9 cellular contexts compared by ENCODE assay signal in genomic region chr5:179343902-179344300, GRCh38. TPM values are rescaled to one million over a fixed set of nuclear protein-coding genes. Genes with fewer than 3 reads are reported as not detected.
DNase-seq lines count a peak whose midpoint lies in the region; ATAC-seq and TF ChIP-seq lines count a peak whose summit lies in the region.
"Had no signal": no experiment of that assay in that cellular context is flagged by ENCODE, and none has a peak within 500 bp of the region (broad histone marks: within the 10 kb centered on the region; RNA-seq: fewer than 3 reads in every experiment).

No MANE protein-coding gene starts in this region.

- H3K9me3 Mint-ChIP-seq in HFFc6 = no peaks in the 10 kb centered on the region
- H3K9me3 Mint-ChIP-seq: activated T-cell treated with anti-CD3 and anti-CD28 coated beads, Interleukin-2, amount 50 U/mL, for 4 hours had no signal

- H3K9me3 ChIP-seq in endocrine pancreas (ENCODE audit: control insufficient read depth, low read length) = no peaks in the 10 kb centered on the region
- H3K9me3 ChIP-seq in mucosa of rectum (ENCODE audit: control insufficient read depth in 2 of 2, low read length in 2 of 2) = no peaks in the 10 kb centered on the region

- H3K4me1 Mint-ChIP-seq in HFFc6 (ENCODE audit: low read depth) = peaks cover 37% of the 10 kb centered on the region

- H3K4me1 ChIP-seq in endocrine pancreas (ENCODE audit: control insufficient read depth, insufficient read depth, low read length) = no peaks in the 10 kb centered on the region
- no peaks in the 10 kb centered on the region for H3K4me1 ChIP-seq in mucosa of rectum (ENCODE audit: control insufficient read depth in 2 of 2, insufficient read depth in 2 of 2, low read length in 2 of 2)

- DNase-seq in AG08396 (ENCODE audit: low spot score) (peak; percentile 85), HFFc6 (peak; percentile 39), AML-193 (lab: John Stamatoyannopoulos, UW) (no peak)
- DNase-seq: activated T-cell treated with anti-CD3 and anti-CD28 coated beads, Interleukin-2, amount 50 U/mL, for 4 hours had no signal

- peak; percentile 85 for TF ChIP-seq CTCF in HFFc6 (IDR thresholded peaks at IDR 0.05)

- ATAC-seq in HG02938 (IDR thresholded peaks at IDR 0.05; ENCODE audit: unreplicated experiment) (no peak), HG03520 (IDR thresholded peaks at IDR 0.05; ENCODE audit: unreplicated experiment) (no peak), HG03139 (IDR thresholded peaks at IDR 0.05; ENCODE audit: unreplicated experiment) (no peak)

- no peaks in the 10 kb centered on the region for H3K36me3 ChIP-seq in endocrine pancreas (ENCODE audit: control insufficient read depth, insufficient read depth, low read length)
- H3K36me3 ChIP-seq in mucosa of rectum (ENCODE audit: control insufficient read depth in 2 of 2, insufficient read depth in 2 of 2, low read length in 2 of 2) = no peaks in the 10 kb centered on the region

- H3K27me3 ChIP-seq in endocrine pancreas (ENCODE audit: control insufficient read depth, insufficient read depth, low read length) (no peaks in the 10 kb centered on the region), mucosa of rectum (ENCODE audit: control insufficient read depth in 2 of 2, insufficient read depth in 2 of 2, low read length in 2 of 2) (peaks cover 3 to 11% of the 10 kb centered on the region in 2 donors)

- peaks cover 7% of the 10 kb centered on the region; the same call in 1 of the 2 replicates for H3K36me3 Mint-ChIP-seq in HFFc6 (ENCODE audit: low read depth)

- peak overlapping the region; percentile 90 for H3K4me3 Mint-ChIP-seq in HFFc6

- peaks cover 2% of the 10 kb centered on the region; the same call in 1 of the 2 replicates for H3K27me3 Mint-ChIP-seq in HFFc6 (ENCODE audit: insufficient read depth)

- H3K27ac ChIP-seq in mucosa of rectum (ENCODE audit: low read depth in 2 of 2, low read length in 2 of 2) = no peak overlapping the region

- H3K4me3 ChIP-seq in endocrine pancreas (ENCODE audit: control insufficient read depth, insufficient read depth, low read length) (no peak overlapping the region), mucosa of rectum (ENCODE audit: low read length in 2 of 2) (peak overlapping the region; percentile 37 to 54)

- H3K27ac Mint-ChIP-seq in HFFc6 = peak overlapping the region; percentile 30; the same call in 1 of the 2 replicates

- peak overlapping the region; percentile 84 for H3K9ac ChIP-seq in endocrine pancreas (ENCODE audit: control insufficient read depth, insufficient read depth, low read length)
- peak overlapping the region in 1 of 2 donors; percentile 64 for H3K9ac ChIP-seq in mucosa of rectum (ENCODE audit: low read depth in 1 of 2, low read length in 2 of 2)

RNA-seq across cellular contexts. Expression of gene ADAMTS2, which starts 1.4 kb away (rescaled TPM):
- total RNA-seq in HFFc6 (2021; fragmentation: NEBNext Ultra II Directional; extraction: Animal tissue kit (Norgen Biotek cat#: 25700)) = 10 to 100 TPM; 31.5 to 38.4 (median 34.1) TPM

Comparison
In these comparisons a context has a peak if more than half of its experiments do, and no peak if none do; other contexts are left out.
1. DNase-seq: peak in AG08396 (single experiment) and HFFc6 (single experiment); none in AML-193 (0 of 2).